Comparison of ENCODE assay signal across 12 cellular contexts in genomic region chr19:14542721-14543328, GRCh38. TPM values are rescaled to one million over a fixed set of nuclear protein-coding genes. Genes with fewer than 3 reads are reported as not detected.
DNase-seq lines count a peak whose midpoint lies in the region; ATAC-seq, FAIRE-seq and TF ChIP-seq lines count a peak whose summit lies in the region.
"Had no signal": no experiment of that assay in that cellular context is flagged by ENCODE, and none has a peak within 500 bp of the region (broad histone marks: within the 10 kb centered on the region; RNA-seq: fewer than 3 reads in every experiment).

No MANE protein-coding gene starts in this region.

- no peaks in the 10 kb centered on the region for H3K9me3 Mint-ChIP-seq in activated T-helper 2 cell treated with anti-CD3 and anti-CD28 coated beads, Interferon-gamma antibody, Interleukin-2, Interleukin-4, amounts not matched to agents 10 μg/mL and 5 μg/mL and 100 μg/mL, durations not matched to agents 14 hours and 24 hours and 36 hours

- CTCF ChIA-PET in K562 (lab: Yijun Ruan, JAX; ENCODE audit: low intra/inter-chr PET ratio), result no interaction called here

- no peak for TF ChIP-seq CTCF in K562 (IDR thresholded peaks at IDR 0.05 in 2 of 3, conservative IDR thresholded peaks at IDR 0.05 in 1 of 3; ENCODE audit: insufficient read depth in 2 of 3, low read depth in 1 of 3, low read length in 3 of 3)
- TF ChIP-seq CTCF in hepatocyte (IDR thresholded peaks at IDR 0.05; ENCODE audit: poor library complexity), result no peak
- TF ChIP-seq CTCF in vagina (IDR thresholded peaks at IDR 0.05), result no peak
- TF ChIP-seq CTCF in coronary artery (IDR thresholded peaks at IDR 0.05), result no peak

- no peak overlapping the region for H3K4me3 Mint-ChIP-seq in activated T-helper 2 cell treated with anti-CD3 and anti-CD28 coated beads, Interferon-gamma antibody, Interleukin-2, Interleukin-4, amounts not matched to agents 10 μg/mL and 5 μg/mL and 100 μg/mL, durations not matched to agents 14 hours and 24 hours and 36 hours (ENCODE audit: low read depth)

- BruUV-seq in K562 (replicated peaks; lab: Mats Ljungman, UMichigan), result no TSS peak

- H3K4me2 ChIP-seq in K562 (ENCODE audit: insufficient read depth, low read length) (peak overlapping the region; percentile 19; the same call in 1 of the 2 replicates), hepatocyte (peak overlapping the region; percentile 42)

- peaks cover 13% of the 10 kb centered on the region for H4K20me1 ChIP-seq in K562 (replicated peaks; ENCODE audit: control insufficient read depth, insufficient read depth, low read length)
- peaks cover 10% of the 10 kb centered on the region for H4K20me1 ChIP-seq in hepatocyte (ENCODE audit: insufficient read depth, poor library complexity, severe bottlenecking)

- POLR2A ChIA-PET in K562 (lab: Yijun Ruan, JAX), result interaction anchor here (0.7 kb wide), 1 partner anchor 12 kb away, joined by 3 read pairs; no protein-coding TSS in a partner anchor

- H2AFZ ChIP-seq in K562 (ENCODE audit: low read depth, low read length) (no peak overlapping the region), hepatocyte (no peak overlapping the region)

- intact Hi-C loops in Right ventricle myocardium superior (cut with DNase I), result no loop called here
- intact Hi-C loops in cardiac septum (cut with DNase I), result no loop called here
- intact Hi-C loops in K562 (cut with micrococcal nuclease), result no loop called here
- intact Hi-C loops in vagina (cut with DNase I), result no loop called here
- intact Hi-C loops in activated T-helper 2 cell treated with anti-CD3 and anti-CD28 coated beads, Interferon-gamma antibody, Interleukin-2, Interleukin-4, amounts not matched to agents 10 μg/mL and 5 μg/mL and 100 μg/mL, durations not matched to agents 14 hours and 24 hours and 36 hours (cut with micrococcal nuclease), result no loop called here

- H3K4me1 Mint-ChIP-seq in activated T-helper 2 cell treated with anti-CD3 and anti-CD28 coated beads, Interferon-gamma antibody, Interleukin-2, Interleukin-4, amounts not matched to agents 10 μg/mL and 5 μg/mL and 100 μg/mL, durations not matched to agents 14 hours and 24 hours and 36 hours (ENCODE audit: low read depth), result peaks cover 4% of the 10 kb centered on the region

- no peaks in the 10 kb centered on the region for H3K27me3 Mint-ChIP-seq in activated T-helper 2 cell treated with anti-CD3 and anti-CD28 coated beads, Interferon-gamma antibody, Interleukin-2, Interleukin-4, amounts not matched to agents 10 μg/mL and 5 μg/mL and 100 μg/mL, durations not matched to agents 14 hours and 24 hours and 36 hours (ENCODE audit: low read depth)

- no peak overlapping the region for H3K27ac Mint-ChIP-seq in activated T-helper 2 cell treated with anti-CD3 and anti-CD28 coated beads, Interferon-gamma antibody, Interleukin-2, Interleukin-4, amounts not matched to agents 10 μg/mL and 5 μg/mL and 100 μg/mL, durations not matched to agents 14 hours and 24 hours and 36 hours

- H3K27ac ChIP-seq in K562 (ENCODE audit: extremely low read depth, low read depth, low read length), result peak overlapping the region; percentile 4; the same call in 1 of the 3 replicates
- H3K27ac ChIP-seq in hepatocyte, result peak overlapping the region; percentile 68
- peak overlapping the region; percentile 61 for H3K27ac ChIP-seq in vagina
- H3K27ac ChIP-seq in coronary artery, result no peak overlapping the region
- H3K27ac ChIP-seq: neutrophil, SJSA1 had no signal

- no peaks in the 10 kb centered on the region for H3K9me2 ChIP-seq in hepatocyte (replicated peaks; ENCODE audit: insufficient read depth)

- no peaks in the 10 kb centered on the region for H3K9me1 ChIP-seq in K562 (ENCODE audit: control insufficient read depth, insufficient read depth, low read length)

- in situ Hi-C loops in K562 (cut with MboI), result no loop called here

- peak; percentile 74 for FAIRE-seq in K562 (lab: Jason Lieb, UNC)
- FAIRE-seq: GM12892 had no signal

- H3K4me1 ChIP-seq in K562 (replicated peaks in 1 of 2; ENCODE audit: control insufficient read depth in 2 of 2, insufficient read depth in 2 of 2, low read length in 2 of 2) (peaks cover 17 to 46% of the 10 kb centered on the region in 2 experiments; a peak in 4 of 5 replicates), hepatocyte (ENCODE audit: insufficient read depth) (peaks cover 10% of the 10 kb centered on the region), vagina (peaks cover 42% of the 10 kb centered on the region)

- no peak overlapping the region for H3K4me3 ChIP-seq in K562
- no peak overlapping the region for H3K4me3 ChIP-seq in hepatocyte
- no peak overlapping the region for H3K4me3 ChIP-seq in vagina
- H3K4me3 ChIP-seq in coronary artery, result no peak overlapping the region
- H3K4me3 ChIP-seq: SJSA1 had no signal

- peaks cover 10% of the 10 kb centered on the region for H3K36me3 Mint-ChIP-seq in activated T-helper 2 cell treated with anti-CD3 and anti-CD28 coated beads, Interferon-gamma antibody, Interleukin-2, Interleukin-4, amounts not matched to agents 10 μg/mL and 5 μg/mL and 100 μg/mL, durations not matched to agents 14 hours and 24 hours and 36 hours (ENCODE audit: low read depth)

- H3K9me3 ChIP-seq in K562 (replicated peaks; ENCODE audit: control insufficient read depth, insufficient read depth, low read depth, low read length) (no peaks in the 10 kb centered on the region), hepatocyte (ENCODE audit: low read depth) (no peaks in the 10 kb centered on the region), vagina (no peaks in the 10 kb centered on the region)
- H3K9me3 ChIP-seq: neutrophil, SJSA1 had no signal

- TF ChIP-seq EP300 in K562 (IDR thresholded peaks at IDR 0.05; ENCODE audit: low read length), result no peak

- 38% methylated on average over 6 of the region's 7 CpGs for WGBS in K562 (ENCODE audit: insufficient coverage, low coverage, missing lambda C conversion rate)
- 51% methylated on average over 7 of the region's 7 CpGs for whole genome bisulfite sequencing in hepatocyte (ENCODE audit: low lambda C conversion rate, missing lambda C conversion rate)

- peaks cover 71% of the 10 kb centered on the region for H3K79me2 ChIP-seq in K562 (ENCODE audit: control insufficient read depth, insufficient read depth, low read length)
- peaks cover 90% of the 10 kb centered on the region for H3K79me2 ChIP-seq in hepatocyte

- peaks cover 27% of the 10 kb centered on the region; the same call in 1 of the 3 replicates for H3K36me3 ChIP-seq in K562 (ENCODE audit: control insufficient read depth, insufficient read depth, low read length)
- no peaks in the 10 kb centered on the region for H3K36me3 ChIP-seq in hepatocyte (replicated peaks; ENCODE audit: insufficient read depth, low read depth)
- H3K36me3 ChIP-seq in vagina, result no peaks in the 10 kb centered on the region
- H3K36me3 ChIP-seq: neutrophil had no signal

- TF ChIP-seq POLR2A in K562 (conservative IDR thresholded peaks at IDR 0.05), result no peak
- TF ChIP-seq POLR2A in vagina (IDR thresholded peaks at IDR 0.05), result no peak

- no peak for TF ChIP-seq RAD21 in K562 (CRISPR knock-in tag; conservative IDR thresholded peaks at IDR 0.05 in 1 of 2, IDR thresholded peaks at IDR 0.05 in 1 of 2)

- no peak for DNase-seq in Right ventricle myocardium superior
- DNase-seq in cardiac septum (ENCODE audit: low spot score), result no peak
- DNase-seq in K562 (ENCODE audit: extremely low read depth in 1 of 4, low spot score in 3 of 4), result peak; percentile 34 to 75 (median 45)
- DNase-seq in hepatocyte (ENCODE audit: low spot score), result peak; percentile 51
- no peak for DNase-seq in vagina (ENCODE audit: extremely low spot score in 2 of 2)
- DNase-seq in activated T-helper 2 cell treated with anti-CD3 and anti-CD28 coated beads, Interferon-gamma antibody, Interleukin-2, Interleukin-4, amounts not matched to agents 10 μg/mL and 5 μg/mL and 100 μg/mL, durations not matched to agents 14 hours and 24 hours and 36 hours (ENCODE audit: low spot score), result no peak
- no peak for DNase-seq in coronary artery (ENCODE audit: low spot score)
- no peak for DNase-seq in activated T-cell treated with anti-CD3 and anti-CD28 coated beads, Interleukin-2, amount 50 U/mL, for 48 hours
- DNase-seq: NCI-H187 had no signal

- H3K27me3 ChIP-seq in K562 (ENCODE audit: control insufficient read depth in 2 of 2, insufficient read depth in 2 of 2, low read length in 2 of 2) (no peaks in the 10 kb centered on the region), hepatocyte (no peaks in the 10 kb centered on the region), vagina (no peaks in the 10 kb centered on the region)
- H3K27me3 ChIP-seq: neutrophil, SJSA1 had no signal

- peak; percentile 14 for ATAC-seq in Right ventricle myocardium superior (ENCODE audit: poor library complexity)
- peak; percentile 70 for ATAC-seq in K562

- H3K9ac ChIP-seq in K562 (ENCODE audit: insufficient read depth in 1 of 2, low read depth in 2 of 2, low read length in 2 of 2), result peak overlapping the region; percentile 2 to 84; a peak in 2 of 4 replicates

RNA-seq across cellular contexts. Expression of gene TECR, which starts 13.4 kb away (rescaled TPM):
- 73.8 TPM for total RNA-seq in Right ventricle myocardium superior
- total RNA-seq in cardiac septum, result 62.0 TPM
- total RNA-seq in K562 (2011; cell fraction: chromatin; rRNA removed; ENCODE audit: low replicate concordance), result 122 and 325 TPM in 2 replicates
- 437 and 484 TPM in 2 replicates for total RNA-seq in K562 (2011; cell fraction: nucleolus; rRNA removed)
- total RNA-seq in K562 (2011; cell fraction: nucleoplasm; rRNA removed), result 307 and 324 TPM in 2 replicates
- 86.0 and 158 TPM in 2 replicates for total RNA-seq in K562 (2014; rRNA removed)
- total RNA-seq in K562 (2014; rRNA removed; fragmentation: Illumina TruSeq; extraction: Trizol), result 33.1 and 36.7 TPM in 2 replicates
- 81.9 and 91.6 TPM in 2 replicates for total RNA-seq in K562 (2015; rRNA removed; fragmentation: Illumina TruSeq; extraction: Trizol)
- 186 and 195 TPM in 2 replicates for total RNA-seq in K562 (2021)
- polyA plus RNA-seq in K562 (2011; rRNA removed), result 68.0 and 169 TPM in 2 replicates
- 224 and 335 TPM in 2 replicates for polyA plus RNA-seq in K562 (2011; cell fraction: cytosol; rRNA removed)
- polyA plus RNA-seq in K562 (2011; cell fraction: nucleus; rRNA removed), result 326 and 378 TPM in 2 replicates
- 229 and 297 TPM in 2 replicates for polyA plus RNA-seq in K562 (2012)
- polyA plus RNA-seq in K562 (2014; fragmentation: Illumina TruSeq; extraction: Trizol), result 204 and 211 TPM in 2 replicates
- 10 to 100 TPM; 29.3 to 73.2 TPM for polyA plus RNA-seq in K562 (2014; fragmentation: Nextera tagmentation; extraction: Ambion mirVana)
- 81.4 and 108 TPM in 2 replicates for polyA plus RNA-seq in K562 (2014; rRNA removed)
- polyA minus RNA-seq in K562 (2011; rRNA and poly(A)+ RNA removed), result 76.6 and 95.7 TPM in 2 replicates
- polyA minus RNA-seq in K562 (2011; cell fraction: cytosol; rRNA and poly(A)+ RNA removed), result 188 and 209 TPM in 2 replicates
- 66.2 and 80.1 TPM in 2 replicates for polyA minus RNA-seq in K562 (2011; cell fraction: nucleus; rRNA and poly(A)+ RNA removed)
- 65.3 and 102 TPM in 2 replicates for total RNA-seq in hepatocyte
- polyA plus RNA-seq in hepatocyte, result 366 and 370 TPM in 2 replicates
- 110 TPM for total RNA-seq in vagina
- total RNA-seq in activated T-helper 2 cell treated with anti-CD3 and anti-CD28 coated beads, Interferon-gamma antibody, Interleukin-2, Interleukin-4, amounts not matched to agents 10 μg/mL and 5 μg/mL and 100 μg/mL, durations not matched to agents 14 hours and 24 hours and 36 hours, result 128 and 134 TPM in 2 replicates

RNA-seq across cellular contexts. Expression of gene DNAJB1, which starts 24.6 kb away (rescaled TPM):
- 43.0 TPM for total RNA-seq in Right ventricle myocardium superior
- 61.6 TPM for total RNA-seq in cardiac septum
- total RNA-seq in K562 (2011; cell fraction: chromatin; rRNA removed; ENCODE audit: low replicate concordance), result 66.1 and 87.4 TPM in 2 replicates
- 67.0 and 68.3 TPM in 2 replicates for total RNA-seq in K562 (2011; cell fraction: nucleolus; rRNA removed)
- 68.0 and 69.1 TPM in 2 replicates for total RNA-seq in K562 (2011; cell fraction: nucleoplasm; rRNA removed)
- 62.1 and 71.5 TPM in 2 replicates for total RNA-seq in K562 (2014; rRNA removed)
- total RNA-seq in K562 (2014; rRNA removed; fragmentation: Illumina TruSeq; extraction: Trizol), result 51.2 and 60.9 TPM in 2 replicates
- total RNA-seq in K562 (2015; rRNA removed; fragmentation: Illumina TruSeq; extraction: Trizol), result 85.3 and 86.5 TPM in 2 replicates
- 94.8 and 99.9 TPM in 2 replicates for total RNA-seq in K562 (2021)
- polyA plus RNA-seq in K562 (2011; rRNA removed), result 83.5 and 113 TPM in 2 replicates
- 101 TPM in 2 replicates for polyA plus RNA-seq in K562 (2011; cell fraction: cytosol; rRNA removed)
- 78.2 and 79.0 TPM in 2 replicates for polyA plus RNA-seq in K562 (2011; cell fraction: nucleus; rRNA removed)
- 69.4 and 84.8 TPM in 2 replicates for polyA plus RNA-seq in K562 (2012)
- 78.3 and 100 TPM in 2 replicates for polyA plus RNA-seq in K562 (2014; fragmentation: Illumina TruSeq; extraction: Trizol)
- 10 to 100 TPM; 13.2 to 16.2 TPM for polyA plus RNA-seq in K562 (2014; fragmentation: Nextera tagmentation; extraction: Ambion mirVana)
- 61.7 and 79.2 TPM in 2 replicates for polyA plus RNA-seq in K562 (2014; rRNA removed)
- 71.6 and 93.9 TPM in 2 replicates for polyA minus RNA-seq in K562 (2011; rRNA and poly(A)+ RNA removed)
- polyA minus RNA-seq in K562 (2011; cell fraction: cytosol; rRNA and poly(A)+ RNA removed), result 31.4 and 40.9 TPM in 2 replicates
- polyA minus RNA-seq in K562 (2011; cell fraction: nucleus; rRNA and poly(A)+ RNA removed), result 22.5 and 40.4 TPM in 2 replicates
- 104 and 112 TPM in 2 replicates for total RNA-seq in hepatocyte
- 179 and 185 TPM in 2 replicates for polyA plus RNA-seq in hepatocyte
- 164 TPM for total RNA-seq in vagina
- total RNA-seq in activated T-helper 2 cell treated with anti-CD3 and anti-CD28 coated beads, Interferon-gamma antibody, Interleukin-2, Interleukin-4, amounts not matched to agents 10 μg/mL and 5 μg/mL and 100 μg/mL, durations not matched to agents 14 hours and 24 hours and 36 hours, result 113 TPM in 2 replicates

RNA-seq across cellular contexts. Expression of gene NDUFB7, which starts 29.0 kb away (rescaled TPM):
- total RNA-seq in Right ventricle myocardium superior (533 TPM), cardiac septum (382 TPM), K562 (2014; rRNA removed) (842 and 854 TPM in 2 replicates), K562 (2014; rRNA removed; fragmentation: Illumina TruSeq; extraction: Trizol) (7.4 and 14.9 TPM in 2 replicates), K562 (2015; rRNA removed; fragmentation: Illumina TruSeq; extraction: Trizol) (227 and 243 TPM in 2 replicates), K562 (2021) (289 and 313 TPM in 2 replicates), hepatocyte (201 and 226 TPM in 2 replicates), vagina (375 TPM)
- 5.1 and 13.9 TPM in 2 replicates for total RNA-seq in K562 (2011; cell fraction: chromatin; rRNA removed; ENCODE audit: low replicate concordance)
- total RNA-seq in K562 (2011; cell fraction: nucleolus; rRNA removed), result 55.0 and 85.4 TPM in 2 replicates
- total RNA-seq in K562 (2011; cell fraction: nucleoplasm; rRNA removed), result 23.9 and 26.6 TPM in 2 replicates
- polyA plus RNA-seq in K562 (2011; rRNA removed) (137 and 185 TPM in 2 replicates), K562 (2014; fragmentation: Illumina TruSeq; extraction: Trizol) (37.6 and 257 TPM in 2 replicates), K562 (2014; fragmentation: Nextera tagmentation; extraction: Ambion mirVana) (10 to 100 TPM; 31.3 to 91.8 TPM), K562 (2014; rRNA removed) (810 and 833 TPM in 2 replicates), hepatocyte (354 and 442 TPM in 2 replicates)
- 393 and 1,045 TPM in 2 replicates for polyA plus RNA-seq in K562 (2011; cell fraction: cytosol; rRNA removed)
- 125 and 147 TPM in 2 replicates for polyA plus RNA-seq in K562 (2011; cell fraction: nucleus; rRNA removed)
- 246 and 272 TPM in 2 replicates for polyA plus RNA-seq in K562 (2012)
- 14.2 and 24.3 TPM in 2 replicates for polyA minus RNA-seq in K562 (2011; rRNA and poly(A)+ RNA removed)
- 76.8 and 119 TPM in 2 replicates for polyA minus RNA-seq in K562 (2011; cell fraction: cytosol; rRNA and poly(A)+ RNA removed)
- polyA minus RNA-seq in K562 (2011; cell fraction: nucleus; rRNA and poly(A)+ RNA removed), result 20.3 and 27.4 TPM in 2 replicates
- total RNA-seq in activated T-helper 2 cell treated with anti-CD3 and anti-CD28 coated beads, Interferon-gamma antibody, Interleukin-2, Interleukin-4, amounts not matched to agents 10 μg/mL and 5 μg/mL and 100 μg/mL, durations not matched to agents 14 hours and 24 hours and 36 hours, result 129 and 136 TPM in 2 replicates

RNA-seq across cellular contexts. Expression of gene CLEC17A, which starts 40.1 kb away (rescaled TPM):
- total RNA-seq in Right ventricle myocardium superior (not detected), cardiac septum (not detected), K562 (2014; rRNA removed) (not detected in 2 replicates), K562 (2014; rRNA removed; fragmentation: Illumina TruSeq; extraction: Trizol) (not detected in 2 replicates), K562 (2015; rRNA removed; fragmentation: Illumina TruSeq; extraction: Trizol) (not detected in 2 replicates), K562 (2021) (not detected in 2 replicates), hepatocyte (not detected in 2 replicates), vagina (not detected)
- not detected in 2 replicates for total RNA-seq in K562 (2011; cell fraction: chromatin; rRNA removed; ENCODE audit: low replicate concordance)
- not detected in 2 replicates for total RNA-seq in K562 (2011; cell fraction: nucleolus; rRNA removed)
- not detected in 2 replicates for total RNA-seq in K562 (2011; cell fraction: nucleoplasm; rRNA removed)
- polyA plus RNA-seq in K562 (2011; rRNA removed) (0.03 TPM in 1 of 2 replicates, not detected in the other), K562 (2014; fragmentation: Illumina TruSeq; extraction: Trizol) (not detected in 2 replicates), K562 (2014; fragmentation: Nextera tagmentation; extraction: Ambion mirVana) (not detected), K562 (2014; rRNA removed) (not detected in 2 replicates), hepatocyte (not detected in 2 replicates)
- not detected in 2 replicates for polyA plus RNA-seq in K562 (2011; cell fraction: cytosol; rRNA removed)
- not detected in 2 replicates for polyA plus RNA-seq in K562 (2011; cell fraction: nucleus; rRNA removed)
- not detected in 2 replicates for polyA plus RNA-seq in K562 (2012)
- polyA minus RNA-seq in K562 (2011; rRNA and poly(A)+ RNA removed), result not detected in 2 replicates
- not detected in 2 replicates for polyA minus RNA-seq in K562 (2011; cell fraction: cytosol; rRNA and poly(A)+ RNA removed)
- not detected in 2 replicates for polyA minus RNA-seq in K562 (2011; cell fraction: nucleus; rRNA and poly(A)+ RNA removed)
- 0.14 TPM in 1 of 2 replicates, not detected in the other for total RNA-seq in activated T-helper 2 cell treated with anti-CD3 and anti-CD28 coated beads, Interferon-gamma antibody, Interleukin-2, Interleukin-4, amounts not matched to agents 10 μg/mL and 5 μg/mL and 100 μg/mL, durations not matched to agents 14 hours and 24 hours and 36 hours

RNA-seq across cellular contexts. Expression of gene GIPC1, which starts 46.9 kb away (rescaled TPM):
- total RNA-seq in Right ventricle myocardium superior (48.9 TPM), cardiac septum (49.5 TPM), K562 (2014; rRNA removed) (54.7 and 71.2 TPM in 2 replicates), K562 (2014; rRNA removed; fragmentation: Illumina TruSeq; extraction: Trizol) (7.8 and 12.0 TPM in 2 replicates), K562 (2015; rRNA removed; fragmentation: Illumina TruSeq; extraction: Trizol) (39.7 and 46.3 TPM in 2 replicates), K562 (2021) (49.7 and 51.7 TPM in 2 replicates), hepatocyte (102 and 127 TPM in 2 replicates), vagina (81.0 TPM)
- 18.6 and 50.3 TPM in 2 replicates for total RNA-seq in K562 (2011; cell fraction: chromatin; rRNA removed; ENCODE audit: low replicate concordance)
- total RNA-seq in K562 (2011; cell fraction: nucleolus; rRNA removed), result 32.9 and 38.4 TPM in 2 replicates
- 26.4 and 30.8 TPM in 2 replicates for total RNA-seq in K562 (2011; cell fraction: nucleoplasm; rRNA removed)
- polyA plus RNA-seq in K562 (2011; rRNA removed) (24.8 and 26.6 TPM in 2 replicates), K562 (2014; fragmentation: Illumina TruSeq; extraction: Trizol) (13.6 and 35.1 TPM in 2 replicates), K562 (2014; fragmentation: Nextera tagmentation; extraction: Ambion mirVana) (1 to 10 TPM in 1 of 2 experiments, under 1 TPM in 1; 0.49 to 1.1 TPM), K562 (2014; rRNA removed) (50.8 and 52.2 TPM in 2 replicates), hepatocyte (186 and 201 TPM in 2 replicates)
- polyA plus RNA-seq in K562 (2011; cell fraction: cytosol; rRNA removed), result 25.0 and 75.6 TPM in 2 replicates
- polyA plus RNA-seq in K562 (2011; cell fraction: nucleus; rRNA removed), result 15.3 and 27.8 TPM in 2 replicates
- polyA plus RNA-seq in K562 (2012), result 37.9 and 39.8 TPM in 2 replicates
- 6.3 and 11.7 TPM in 2 replicates for polyA minus RNA-seq in K562 (2011; rRNA and poly(A)+ RNA removed)
- 32.3 and 41.7 TPM in 2 replicates for polyA minus RNA-seq in K562 (2011; cell fraction: cytosol; rRNA and poly(A)+ RNA removed)
- 8.9 and 9.0 TPM in 2 replicates for polyA minus RNA-seq in K562 (2011; cell fraction: nucleus; rRNA and poly(A)+ RNA removed)
- total RNA-seq in activated T-helper 2 cell treated with anti-CD3 and anti-CD28 coated beads, Interferon-gamma antibody, Interleukin-2, Interleukin-4, amounts not matched to agents 10 μg/mL and 5 μg/mL and 100 μg/mL, durations not matched to agents 14 hours and 24 hours and 36 hours, result 39.2 and 40.1 TPM in 2 replicates

Comparison
In these comparisons a context has a peak if more than half of its experiments do, and no peak if none do; other contexts are left out.
1. DNase-seq: peak in K562 (4 of 4) and hepatocyte (single experiment); none in Right ventricle myocardium superior (single experiment), cardiac septum (single experiment), vagina (0 of 2), activated T-helper 2 cell treated with anti-CD3 and anti-CD28 coated beads, Interferon-gamma antibody, Interleukin-2, Interleukin-4, amounts not matched to agents 10 μg/mL and 5 μg/mL and 100 μg/mL, durations not matched to agents 14 hours and 24 hours and 36 hours (single experiment), coronary artery (single experiment) and activated T-cell treated with anti-CD3 and anti-CD28 coated beads, Interleukin-2, amount 50 U/mL, for 48 hours (0 of 2).
2. H3K27ac ChIP-seq: peak in K562 (single experiment), hepatocyte (single experiment) and vagina (single experiment); none in coronary artery (0 of 2).